8 cellular contexts compared by ENCODE assay signal in the genomic region with DNA sequence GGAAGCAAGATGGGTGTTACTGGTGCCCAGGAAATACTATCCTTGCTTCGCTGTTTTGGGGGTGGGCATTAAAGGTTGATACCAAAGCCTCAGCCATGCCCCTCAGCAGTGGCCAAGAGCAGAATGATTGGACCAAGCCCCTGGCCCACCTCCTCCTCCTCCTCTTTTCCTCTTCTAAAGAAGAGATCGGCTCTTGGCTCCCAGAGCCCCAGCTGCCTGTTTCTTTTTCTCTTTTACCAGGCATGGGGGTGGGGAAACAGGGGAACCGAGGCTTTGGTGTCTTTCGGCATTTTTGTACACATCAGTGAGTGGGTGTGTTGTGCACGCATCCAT. TPM values are rescaled to one million over a fixed set of nuclear protein-coding genes. Genes with fewer than 3 reads are reported as not detected.
DNase-seq lines count a peak whose midpoint lies in the region; ATAC-seq and TF ChIP-seq lines count a peak whose summit lies in the region.

No MANE protein-coding gene starts in this region.

- no peaks in the 10 kb centered on the region for H3K36me3 ChIP-seq in left ventricle myocardium inferior
- no peaks in the 10 kb centered on the region for H3K36me3 ChIP-seq in mucosa of rectum (ENCODE audit: control insufficient read depth in 2 of 2, insufficient read depth in 2 of 2, low read length in 2 of 2)
- no peaks in the 10 kb centered on the region for H3K36me3 ChIP-seq in uterus

- H3K36me3 Mint-ChIP-seq in brain: no peaks in the 10 kb centered on the region

- H3K27me3 Mint-ChIP-seq in brain: peaks cover 22% of the 10 kb centered on the region

- H3K27ac Mint-ChIP-seq in brain: peak overlapping the region; percentile 97 to 100 (median 99)

- peaks cover 100% of the 10 kb centered on the region for H3K4me1 Mint-ChIP-seq in brain

- no peak for ATAC-seq in HG03097 (IDR thresholded peaks at IDR 0.05; ENCODE audit: low FRiP score, unreplicated experiment)
- ATAC-seq in HG03196 (IDR thresholded peaks at IDR 0.05; ENCODE audit: unreplicated experiment): no peak

- peak overlapping the region; percentile 100 for H3K27ac ChIP-seq in left ventricle myocardium inferior (replicated peaks)
- H3K27ac ChIP-seq in mucosa of rectum (ENCODE audit: low read depth in 2 of 2, low read length in 2 of 2): peak overlapping the region; percentile 96 to 98
- H3K27ac ChIP-seq in uterus: peak overlapping the region; percentile 98

- DNase-seq in left ventricle myocardium inferior (no peak), cardiac septum (ENCODE audit: low spot score) (no peak), uterus (no peak), COLO829 (ENCODE audit: low spot score) (no peak)

- intact Hi-C loops in left ventricle myocardium inferior (cut with micrococcal nuclease): no loop called here
- intact Hi-C loops in cardiac septum (cut with DNase I): loop anchor here (2.0 kb wide), 1 partner anchor 42 kb away; no protein-coding TSS in a partner anchor
- intact Hi-C loops in uterus (cut with DNase I; ENCODE audit: low total_unique reads): no loop called here

- peaks cover 99% of the 10 kb centered on the region for H3K4me1 ChIP-seq in left ventricle myocardium inferior
- peaks cover 80 to 85% of the 10 kb centered on the region in 2 donors for H3K4me1 ChIP-seq in mucosa of rectum (ENCODE audit: control insufficient read depth in 2 of 2, insufficient read depth in 2 of 2, low read length in 2 of 2)
- peaks cover 13 to 34% of the 10 kb centered on the region in 2 donors for H3K4me1 ChIP-seq in uterus

- H3K9ac ChIP-seq in mucosa of rectum (ENCODE audit: low read depth in 1 of 2, low read length in 2 of 2): peak overlapping the region; percentile 43 to 71

- H3K4me3 Mint-ChIP-seq in brain: peak overlapping the region; percentile 83 to 93 (median 89)

- no peak for TF ChIP-seq POLR2A in uterus (IDR thresholded peaks at IDR 0.05)

- H3K27me3 ChIP-seq in left ventricle myocardium inferior (ENCODE audit: low read depth) (no peaks in the 10 kb centered on the region), mucosa of rectum (ENCODE audit: control insufficient read depth in 2 of 2, insufficient read depth in 2 of 2, low read length in 2 of 2) (no peaks in the 10 kb centered on the region), uterus (no peaks in the 10 kb centered on the region)

- TF ChIP-seq CTCF in left ventricle myocardium inferior (IDR thresholded peaks at IDR 0.05; ENCODE audit: borderline replicate concordance) (no peak), brain (conservative IDR thresholded peaks at IDR 0.05) (no peak), uterus (IDR thresholded peaks at IDR 0.05) (no peak)

- peak overlapping the region; percentile 55 for H3K4me3 ChIP-seq in left ventricle myocardium inferior
- peak overlapping the region; percentile 48 to 62 for H3K4me3 ChIP-seq in mucosa of rectum (ENCODE audit: low read length in 2 of 2)
- peak overlapping the region; percentile 0 to 35 for H3K4me3 ChIP-seq in uterus

- H3K9me3 ChIP-seq in left ventricle myocardium inferior (replicated peaks) (no peaks in the 10 kb centered on the region), mucosa of rectum (ENCODE audit: control insufficient read depth in 2 of 2, low read length in 2 of 2) (no peaks in the 10 kb centered on the region), uterus (no peaks in the 10 kb centered on the region)

- H3K9me3 Mint-ChIP-seq in brain: no peaks in the 10 kb centered on the region

RNA-seq across cellular contexts. Expression of a gene that starts 5.8 kb away (rescaled TPM):
- total RNA-seq in left ventricle myocardium inferior: 78.3 TPM
- total RNA-seq in cardiac septum: 66.8 TPM
- polyA plus RNA-seq in brain (ENCODE audit: insufficient read depth, low read depth, low replicate concordance): 176 TPM
- total RNA-seq in uterus: 100 to 1,000 TPM in 1 of 4 donors, 10 to 100 TPM in 3; 19.7 to 124 (median 63.1) TPM

RNA-seq across cellular contexts. Expression of a gene that starts 14.3 kb away (rescaled TPM):
- total RNA-seq in left ventricle myocardium inferior: 58.2 TPM
- total RNA-seq in cardiac septum: 56.4 TPM
- 95.0 TPM for polyA plus RNA-seq in brain (ENCODE audit: insufficient read depth, low read depth, low replicate concordance)
- total RNA-seq in uterus: 100 to 1,000 TPM in 1 of 4 donors, 10 to 100 TPM in 3; 17.6 to 111 (median 44.7) TPM

RNA-seq across cellular contexts. Expression of a gene that starts 31.8 kb away (rescaled TPM):
- total RNA-seq in left ventricle myocardium inferior (19.1 TPM), cardiac septum (25.8 TPM), uterus (10 to 100 TPM in 1 of 4 donors, 1 to 10 TPM in 3; 2.0 to 92.1 (median 4.7) TPM)
- 43.8 TPM for polyA plus RNA-seq in brain (ENCODE audit: insufficient read depth, low read depth, low replicate concordance)

RNA-seq across cellular contexts. Expression of a gene that starts 53.2 kb away (rescaled TPM):
- total RNA-seq in left ventricle myocardium inferior: 39.8 TPM
- total RNA-seq in cardiac septum: 53.7 TPM
- polyA plus RNA-seq in brain (ENCODE audit: insufficient read depth, low read depth, low replicate concordance): 94.4 TPM
- 100 to 1,000 TPM in 1 of 4 donors, 10 to 100 TPM in 3; 51.0 to 151 (median 77.6) TPM for total RNA-seq in uterus

RNA-seq across cellular contexts. Expression of a gene that starts 53.3 kb away (rescaled TPM):
- total RNA-seq in left ventricle myocardium inferior: not detected
- not detected for total RNA-seq in cardiac septum
- 0.25 TPM for polyA plus RNA-seq in brain (ENCODE audit: insufficient read depth, low read depth, low replicate concordance)
- total RNA-seq in uterus: 1 to 10 TPM in 1 of 4 donors, under 1 TPM in 1, not detected in 2; 0.29 to 5.0 TPM
